Comparison of ENCODE assay signal across 11 cellular contexts in genomic region chr5:76733049-76733417, GRCh38.
DNase-seq lines count a peak whose midpoint lies in the region; ATAC-seq lines count a peak whose summit lies in the region.
"Had no signal": no experiment of that assay in that cellular context is flagged by ENCODE, and none has a peak within 500 bp of the region (broad histone marks: within the 10 kb centered on the region; RNA-seq: fewer than 3 reads in every experiment).

No MANE protein-coding gene starts in this region.

- peak; percentile 90 for ATAC-seq in HG03439 (IDR thresholded peaks at IDR 0.05; ENCODE audit: unreplicated experiment)
- no peak for ATAC-seq in HG02973 (IDR thresholded peaks at IDR 0.05; ENCODE audit: unreplicated experiment)
- no peak for ATAC-seq in HG03457 (IDR thresholded peaks at IDR 0.05; ENCODE audit: unreplicated experiment)
- no peak for ATAC-seq in HG03108 (IDR thresholded peaks at IDR 0.05; ENCODE audit: unreplicated experiment)

- DNase-seq in activated naive CD4-positive, alpha-beta T cell treated with anti-CD3 and anti-CD28 coated beads, Interleukin-2, amount 10 ng/mL, durations not matched to agents 7 days and 5 days: no peak
- DNase-seq in activated naive CD4-positive, alpha-beta T cell treated with anti-CD3 and anti-CD28 coated beads, Interleukin-2, amount 50 U/mL, for 16 hours: no peak
- peak; percentile 54 for DNase-seq in activated T-helper 1 cell treated with Interleukin-2 at 50 U/mL for 16 hours (ENCODE audit: low read depth)
- DNase-seq: aorta, GOT3, NCI-H2171 had no signal

- peaks cover 5% of the 10 kb centered on the region for H3K27me3 Mint-ChIP-seq in activated naive CD4-positive, alpha-beta T cell treated with anti-CD3 and anti-CD28 coated beads, Interleukin-2, amount 10 ng/mL, durations not matched to agents 7 days and 5 days
- H3K27me3 Mint-ChIP-seq in stimulated activated naive CD8-positive, alpha-beta T cell treated with anti-CD3 and anti-CD28 coated beads, Interleukin-15, Interleukin-2, amounts not matched to agents 100 ng/mL and 50 ng/mL, for 24 hours: no peaks in the 10 kb centered on the region

- H3K4me1 Mint-ChIP-seq in activated naive CD4-positive, alpha-beta T cell treated with anti-CD3 and anti-CD28 coated beads, Interleukin-2, amount 10 ng/mL, durations not matched to agents 7 days and 5 days: peaks cover 19% of the 10 kb centered on the region
- H3K4me1 Mint-ChIP-seq in stimulated activated naive CD8-positive, alpha-beta T cell treated with anti-CD3 and anti-CD28 coated beads, Interleukin-15, Interleukin-2, amounts not matched to agents 100 ng/mL and 50 ng/mL, for 24 hours (ENCODE audit: low read depth): peaks cover 24% of the 10 kb centered on the region

- H3K27ac Mint-ChIP-seq in activated naive CD4-positive, alpha-beta T cell treated with anti-CD3 and anti-CD28 coated beads, Interleukin-2, amount 10 ng/mL, durations not matched to agents 7 days and 5 days: peak overlapping the region; percentile 16
- H3K27ac Mint-ChIP-seq in stimulated activated naive CD8-positive, alpha-beta T cell treated with anti-CD3 and anti-CD28 coated beads, Interleukin-15, Interleukin-2, amounts not matched to agents 100 ng/mL and 50 ng/mL, for 24 hours: peak overlapping the region; percentile 12

- no peak overlapping the region for H3K4me3 Mint-ChIP-seq in activated naive CD4-positive, alpha-beta T cell treated with anti-CD3 and anti-CD28 coated beads, Interleukin-2, amount 10 ng/mL, durations not matched to agents 7 days and 5 days
- peak overlapping the region; percentile 57 for H3K4me3 Mint-ChIP-seq in stimulated activated naive CD8-positive, alpha-beta T cell treated with anti-CD3 and anti-CD28 coated beads, Interleukin-15, Interleukin-2, amounts not matched to agents 100 ng/mL and 50 ng/mL, for 24 hours

- peaks cover 16% of the 10 kb centered on the region for H3K36me3 Mint-ChIP-seq in activated naive CD4-positive, alpha-beta T cell treated with anti-CD3 and anti-CD28 coated beads, Interleukin-2, amount 10 ng/mL, durations not matched to agents 7 days and 5 days
- H3K36me3 Mint-ChIP-seq in stimulated activated naive CD8-positive, alpha-beta T cell treated with anti-CD3 and anti-CD28 coated beads, Interleukin-15, Interleukin-2, amounts not matched to agents 100 ng/mL and 50 ng/mL, for 24 hours (ENCODE audit: low read depth): peaks cover 19% of the 10 kb centered on the region

- H3K9me3 Mint-ChIP-seq in activated naive CD4-positive, alpha-beta T cell treated with anti-CD3 and anti-CD28 coated beads, Interleukin-2, amount 10 ng/mL, durations not matched to agents 7 days and 5 days: peaks cover 21% of the 10 kb centered on the region
- peaks cover 19% of the 10 kb centered on the region for H3K9me3 Mint-ChIP-seq in stimulated activated naive CD8-positive, alpha-beta T cell treated with anti-CD3 and anti-CD28 coated beads, Interleukin-15, Interleukin-2, amounts not matched to agents 100 ng/mL and 50 ng/mL, for 24 hours

- CTCF ChIA-PET in activated naive CD4-positive, alpha-beta T cell treated with anti-CD3 and anti-CD28 coated beads, Interleukin-2, amount 10 ng/mL, durations not matched to agents 7 days and 5 days (lab: Charles Lee): interaction anchor here (1.0 to 1.5 kb wide), 2 partner anchors 16 to 41 kb away, joined by 3 read pairs; no protein-coding TSS in a partner anchor
